ENCODE assay signal across 21 cellular contexts in genomic region chr14:99647407-99647806, GRCh38. TPM values are rescaled to one million over a fixed set of nuclear protein-coding genes. Genes with fewer than 3 reads are reported as not detected.
A peak's percentile ranks its signal among the peaks of the same experiment; 100 is the strongest.
DNase-seq lines count a peak whose midpoint lies in the region; ATAC-seq and TF ChIP-seq lines count a peak whose summit lies in the region.
"Had no signal": no experiment of that assay in that cellular context is flagged by ENCODE, and none has a peak within 500 bp of the region (broad histone marks: within the 10 kb centered on the region; RNA-seq: fewer than 3 reads in every experiment).

No MANE protein-coding gene starts in this region.

- H3K36me3 ChIP-seq in osteoblast (ENCODE audit: insufficient read depth, low read length) = no peaks in the 10 kb centered on the region
- H3K36me3 ChIP-seq: BLaER1 treated with 17β-estradiol and CSF1 and Interleukin-3, amounts not matched to agents 10 nM and 100 nM had no signal

- no peaks in the 10 kb centered on the region for H3K4me1 ChIP-seq in right cardiac atrium (ENCODE audit: control insufficient read depth, insufficient read depth, low read length)
- H3K4me1 ChIP-seq in osteoblast (ENCODE audit: insufficient read depth, low read length) = peaks cover 17% of the 10 kb centered on the region

- TF ChIP-seq CTCF in HFFc6 (IDR thresholded peaks at IDR 0.05) (no peak), osteoblast (IDR thresholded peaks at IDR 0.05; ENCODE audit: extremely low read depth, low read depth, low read length) (no peak)

- H3K27me3 ChIP-seq in right cardiac atrium (ENCODE audit: control insufficient read depth, insufficient read depth) = no peaks in the 10 kb centered on the region
- no peaks in the 10 kb centered on the region for H3K27me3 ChIP-seq in osteoblast (ENCODE audit: insufficient read depth, low read length)

- H3K27me3 Mint-ChIP-seq in HFFc6 (ENCODE audit: insufficient read depth) = peaks cover 5% of the 10 kb centered on the region
- peaks cover 26% of the 10 kb centered on the region for H3K27me3 Mint-ChIP-seq in activated CD4-positive, alpha-beta T cell treated with anti-CD3 and anti-CD28 coated beads for 36 hours

- H4K20me1 ChIP-seq in osteoblast (ENCODE audit: insufficient read depth, low read length) = no peaks in the 10 kb centered on the region

- H3K4me3 ChIP-seq in right cardiac atrium (ENCODE audit: low read length) (no peak overlapping the region), osteoblast (ENCODE audit: insufficient read depth, low read length) (no peak overlapping the region)
- H3K4me3 ChIP-seq: BLaER1 treated with 17β-estradiol and CSF1 and Interleukin-3, amounts not matched to agents 10 nM and 100 nM had no signal

- H3K4me3 Mint-ChIP-seq in HFFc6 = no peak overlapping the region
- H3K4me3 Mint-ChIP-seq in activated CD4-positive, alpha-beta T cell treated with anti-CD3 and anti-CD28 coated beads for 36 hours = no peak overlapping the region
- H3K4me3 Mint-ChIP-seq: CD8-positive, alpha-beta memory T cell had no signal

- H3K4me2 ChIP-seq in osteoblast (ENCODE audit: insufficient read depth, low read length) = no peak overlapping the region

- H3K9me3 Mint-ChIP-seq in HFFc6 = no peaks in the 10 kb centered on the region
- no peaks in the 10 kb centered on the region for H3K9me3 Mint-ChIP-seq in activated CD4-positive, alpha-beta T cell treated with anti-CD3 and anti-CD28 coated beads for 36 hours (ENCODE audit: low read depth)
- H3K9me3 Mint-ChIP-seq: CD8-positive, alpha-beta memory T cell had no signal

- H3K27ac ChIP-seq in right cardiac atrium (ENCODE audit: low read length) (no peak overlapping the region), osteoblast (ENCODE audit: low read depth, low read length) (no peak overlapping the region)
- H3K27ac ChIP-seq: BLaER1 treated with 17β-estradiol and CSF1 and Interleukin-3, amounts not matched to agents 10 nM and 100 nM had no signal

- no peaks in the 10 kb centered on the region for H3K36me3 Mint-ChIP-seq in HFFc6 (ENCODE audit: low read depth)
- no peaks in the 10 kb centered on the region for H3K36me3 Mint-ChIP-seq in activated CD4-positive, alpha-beta T cell treated with anti-CD3 and anti-CD28 coated beads for 36 hours (ENCODE audit: low read depth)

- CTCF ChIA-PET in activated CD4-positive, alpha-beta T cell treated with anti-CD3 and anti-CD28 coated beads for 36 hours (lab: Charles Lee) = no interaction called here

- peaks cover 11% of the 10 kb centered on the region for H3K79me2 ChIP-seq in osteoblast (ENCODE audit: insufficient read depth, low read length)

- intact Hi-C loops in right cardiac atrium (cut with DNase I) = no loop called here
- intact Hi-C loops in activated CD4-positive, alpha-beta T cell treated with anti-CD3 and anti-CD28 coated beads for 36 hours (cut with DNase I, micrococcal nuclease) = no loop called here

- no peak overlapping the region for H2AFZ ChIP-seq in osteoblast (ENCODE audit: low read length)

- POLR2A ChIA-PET in activated CD4-positive, alpha-beta T cell treated with anti-CD3 and anti-CD28 coated beads for 36 hours (lab: Charles Lee) = no interaction called here

- WGBS in right cardiac atrium = 56% methylated on average over 7 of the region's 7 CpGs

- no peaks in the 10 kb centered on the region for H3K9me3 ChIP-seq in right cardiac atrium (ENCODE audit: control insufficient read depth, low read length)
- H3K9me3 ChIP-seq in osteoblast (ENCODE audit: low read depth, low read length) = no peaks in the 10 kb centered on the region
- H3K9me3 ChIP-seq: BLaER1 treated with 17β-estradiol and CSF1 and Interleukin-3, amounts not matched to agents 10 nM and 100 nM had no signal

- H3K4me1 Mint-ChIP-seq in HFFc6 (ENCODE audit: low read depth) = peaks cover 34% of the 10 kb centered on the region
- H3K4me1 Mint-ChIP-seq in activated CD4-positive, alpha-beta T cell treated with anti-CD3 and anti-CD28 coated beads for 36 hours = no peaks in the 10 kb centered on the region

- no peak overlapping the region for H3K27ac Mint-ChIP-seq in HFFc6
- no peak overlapping the region for H3K27ac Mint-ChIP-seq in activated CD4-positive, alpha-beta T cell treated with anti-CD3 and anti-CD28 coated beads for 36 hours

- DNase-seq in HFFc6 (peak; percentile 48), amniotic epithelial cell (ENCODE audit: low read depth) (peak; percentile 39), right cardiac atrium (peak in 2 of 3 donors; percentile 50 to 65), osteoblast (ENCODE audit: insufficient read length, low spot score, missing footprints) (peak; percentile 97), NCI-H187 treated with DMSO at 0.1 percent for 48 hours (lab: John Stamatoyannopoulos, UW) (no peak), SIG-M5 treated with dmso at 0.1 percent for 504 hours (lab: John Stamatoyannopoulos, UW; ENCODE audit: unreplicated experiment) (no peak)
- no peak for DNase-seq in activated CD4-positive, alpha-beta T cell treated with anti-CD3 and anti-CD28 coated beads for 36 hours
- DNase-seq: CD8-positive, alpha-beta memory T cell; DMS53; GOT3; KBM-7; NCI-H1694 treated with DMSO at 0.1 percent for 48 hours; NCI-H2107; NCI-H510A treated with DMSO at 0.1 percent for 48 hours; NCI-H774; SIG-M5 had no signal

- ATAC-seq in right cardiac atrium = peak in 1 of 2 donors; percentile 31
- no peak for ATAC-seq in activated CD4-positive, alpha-beta T cell treated with anti-CD3 and anti-CD28 coated beads for 36 hours
- ATAC-seq in GM21390 (IDR thresholded peaks at IDR 0.05; ENCODE audit: unreplicated experiment) = no peak
- ATAC-seq: HCT116 had no signal

RNA-seq across cellular contexts. Expression of gene HHIPL1, which starts 2.5 kb away (rescaled TPM):
- 1 to 10 TPM in 5 of 6 experiments, under 1 TPM in 1; 0.99 to 2.8 (median 1.3) TPM for total RNA-seq in HFFc6 (2021; fragmentation: NEBNext Ultra II Directional; extraction: Animal tissue kit (Norgen Biotek cat#: 25700))
- 1 to 10 TPM; 1.9 to 3.4 (median 2.5) TPM for total RNA-seq in right cardiac atrium
- polyA plus RNA-seq in right cardiac atrium = 0.75 TPM
- 11.2 and 12.3 TPM in 2 replicates for total RNA-seq in osteoblast
- under 1 TPM in 1 of 2 experiments, not detected in 1; 0.07 TPM for total RNA-seq in activated CD4-positive, alpha-beta T cell treated with anti-CD3 and anti-CD28 coated beads for 36 hours
- polyA plus RNA-seq: CD8-positive, alpha-beta memory T cell had no signal

RNA-seq across cellular contexts. Expression of gene CYP46A1, which starts 36.7 kb away (rescaled TPM):
- under 1 TPM; 0.28 to 0.62 (median 0.49) TPM for total RNA-seq in HFFc6 (2021; fragmentation: NEBNext Ultra II Directional; extraction: Animal tissue kit (Norgen Biotek cat#: 25700))
- total RNA-seq in right cardiac atrium (1 to 10 TPM; 5.7 to 9.2 (median 7.9) TPM), osteoblast (0.36 and 0.59 TPM in 2 replicates)
- 5.8 TPM for polyA plus RNA-seq in right cardiac atrium
- under 1 TPM; 0.05 to 0.23 TPM for total RNA-seq in activated CD4-positive, alpha-beta T cell treated with anti-CD3 and anti-CD28 coated beads for 36 hours
- total RNA-seq: A673, RPMI7951 had no signal
- polyA plus RNA-seq: CD8-positive, alpha-beta memory T cell had no signal

RNA-seq across cellular contexts. Expression of gene CCDC85C, which starts 43.4 kb away (rescaled TPM):
- 10 to 100 TPM; 31.3 to 41.4 (median 34.3) TPM for total RNA-seq in HFFc6 (2021; fragmentation: NEBNext Ultra II Directional; extraction: Animal tissue kit (Norgen Biotek cat#: 25700))
- total RNA-seq in right cardiac atrium (10 to 100 TPM; 21.0 to 23.3 (median 22.0) TPM), osteoblast (3.2 and 3.6 TPM in 2 replicates)
- polyA plus RNA-seq in right cardiac atrium = 31.5 TPM
- 1 to 10 TPM; 6.1 to 6.2 TPM for total RNA-seq in activated CD4-positive, alpha-beta T cell treated with anti-CD3 and anti-CD28 coated beads for 36 hours

Comparison
In these comparisons a context has a peak if more than half of its experiments do, and no peak if none do; other contexts are left out.
1. DNase-seq: peak in HFFc6 (single experiment), amniotic epithelial cell (single experiment), right cardiac atrium (2 of 3) and osteoblast (single experiment); none in NCI-H187 treated with DMSO at 0.1 percent for 48 hours (single experiment), SIG-M5 treated with dmso at 0.1 percent for 504 hours (single experiment) and activated CD4-positive, alpha-beta T cell treated with anti-CD3 and anti-CD28 coated beads for 36 hours (single experiment).